In the genomic region with DNA sequence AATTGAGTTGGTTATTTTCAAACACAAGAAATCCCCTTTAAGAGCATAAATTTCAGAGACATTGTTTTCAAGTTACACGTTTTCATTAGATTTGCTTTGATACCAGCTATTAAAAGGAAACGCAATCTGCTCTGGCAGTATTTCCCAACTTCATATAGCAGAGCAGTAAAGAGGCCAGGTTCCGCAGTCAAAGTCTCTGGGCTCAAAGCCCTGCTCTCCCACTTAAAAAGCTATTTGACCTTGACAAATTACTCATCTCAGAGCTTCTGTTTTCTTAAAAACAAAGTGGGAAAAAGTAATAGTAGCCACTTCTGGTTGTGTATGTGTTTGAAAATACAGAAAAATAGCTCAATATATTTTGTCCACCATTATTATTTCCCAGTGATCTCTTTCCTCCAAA, we compare ENCODE assay signal across 30 cellular contexts.
"Had no signal": no experiment of that assay in that cellular context is flagged by ENCODE, and none has a peak within 500 bp of the region (broad histone marks: within the 10 kb centered on the region; RNA-seq: fewer than 3 reads in every experiment).

No MANE protein-coding gene starts in this region.

- DNase-seq: activated B cell treated with CpG ODN at 0.5 μM for 24 hours; activated CD4-positive, alpha-beta T cell treated with anti-CD3 and anti-CD28 coated beads, Interleukin-2, amount 50 U/mL, for 1 hour; activated CD8-positive, alpha-beta memory T cell treated with anti-CD3 and anti-CD28 coated beads, Interleukin-2, amount 10 ng/mL, durations not matched to agents 7 days and 5 days; activated CD8-positive, alpha-beta T cell treated with anti-CD3 and anti-CD28 coated beads, Interleukin-2, amount 10 ng/mL, durations not matched to agents 7 days and 5 days; activated T-cell treated with anti-CD3 and anti-CD28 coated beads, Interleukin-2, amount 50 U/mL, for 48 hours; aorta; cortex of kidney; effector memory CD8-positive, alpha-beta T cell; erythroblast; left ventricle myocardium inferior; mucosa of descending colon; pancreas; retina; sigmoid colon; stimulated activated CD4-positive, alpha-beta T cell treated with anti-CD3 and anti-CD28 coated beads, Interleukin-15, amount 100 ng/mL, for 24 hours; stimulated activated CD4-positive, alpha-beta T cell treated with anti-CD3 and anti-CD28 coated beads, Interleukin-2, amount 100 ng/mL, for 24 hours; stimulated activated naive CD4-positive, alpha-beta T cell; T-helper 1 cell; trophoblast cell had no signal

- H3K9me3 ChIP-seq: left ventricle myocardium inferior, mucosa of descending colon, neutrophil, pancreas, prostate gland, sigmoid colon had no signal

- H3K36me3 ChIP-seq: left ventricle myocardium inferior, neutrophil, pancreas, prostate gland, sigmoid colon had no signal

- H3K4me1 ChIP-seq: left ventricle myocardium inferior, pancreas, prostate gland, sigmoid colon had no signal

- FAIRE-seq: frontal cortex, islet of Langerhans, pancreas, urothelium cell line had no signal

- H3K36me3 Mint-ChIP-seq: activated CD8-positive, alpha-beta memory T cell treated with anti-CD3 and anti-CD28 coated beads, Interleukin-2, amount 10 ng/mL, durations not matched to agents 7 days and 5 days; activated naive CD4-positive, alpha-beta T cell treated with anti-CD3 and anti-CD28 coated beads, Interleukin-2, amount 50 U/mL, for 72 hours; brain; natural killer cell treated with Interleukin-12 subunit alpha and Interleukin-12 subunit beta and Interleukin-15 and Interleukin-18, amount 100 ng/mL, for 72 hours had no signal

- H3K27ac ChIP-seq: left ventricle myocardium inferior, neutrophil, pancreas, prostate gland, sigmoid colon had no signal

- H3K27me3 ChIP-seq: pancreas, sigmoid colon had no signal

- ATAC-seq: activated CD8-positive, alpha-beta memory T cell treated with anti-CD3 and anti-CD28 coated beads, Interleukin-2, amount 10 ng/mL, durations not matched to agents 7 days and 5 days; activated CD8-positive, alpha-beta T cell treated with anti-CD3 and anti-CD28 coated beads, Interleukin-2, amount 10 ng/mL, durations not matched to agents 7 days and 5 days; activated naive CD4-positive, alpha-beta T cell treated with anti-CD3 and anti-CD28 coated beads, Interleukin-2, amount 50 U/mL, for 72 hours; effector memory CD8-positive, alpha-beta T cell; mucosa of descending colon; natural killer cell treated with Interleukin-12 subunit alpha and Interleukin-12 subunit beta and Interleukin-15 and Interleukin-18, amount 100 ng/mL, for 72 hours; pancreas had no signal

- H3K9me3 Mint-ChIP-seq: activated B cell treated with CpG ODN at 0.5 μM for 24 hours; activated naive CD4-positive, alpha-beta T cell treated with anti-CD3 and anti-CD28 coated beads, Interleukin-2, amount 50 U/mL, for 72 hours; activated T-helper 2 cell treated with anti-CD3 and anti-CD28 coated beads, Interferon-gamma antibody, Interleukin-2, Interleukin-4, amounts not matched to agents 10 μg/mL and 5 μg/mL and 100 μg/mL, durations not matched to agents 14 hours and 24 hours and 36 hours; brain; effector memory CD8-positive, alpha-beta T cell; natural killer cell treated with Interleukin-12 subunit alpha and Interleukin-12 subunit beta and Interleukin-15 and Interleukin-18, amount 100 ng/mL, for 72 hours; T-helper 2 cell treated with Interferon-gamma antibody and Interleukin-4, amounts not matched to agents 5 μg/mL and 100 μg/mL, for 36 hours had no signal

- H3K27me3 Mint-ChIP-seq: activated B cell treated with CpG ODN at 0.5 μM for 24 hours, brain had no signal

- H3K4me1 Mint-ChIP-seq: activated CD8-positive, alpha-beta memory T cell treated with anti-CD3 and anti-CD28 coated beads, Interleukin-2, amount 10 ng/mL, durations not matched to agents 7 days and 5 days; brain had no signal

- H3K27ac Mint-ChIP-seq: activated B cell treated with CpG ODN at 0.5 μM for 24 hours; activated CD8-positive, alpha-beta memory T cell treated with anti-CD3 and anti-CD28 coated beads, Interleukin-2, amount 10 ng/mL, durations not matched to agents 7 days and 5 days; activated CD8-positive, alpha-beta T cell treated with anti-CD3 and anti-CD28 coated beads, Interleukin-2, amount 10 ng/mL, durations not matched to agents 7 days and 5 days; activated T-helper 2 cell treated with anti-CD3 and anti-CD28 coated beads, Interferon-gamma antibody, Interleukin-2, Interleukin-4, amounts not matched to agents 10 μg/mL and 5 μg/mL and 100 μg/mL, durations not matched to agents 14 hours and 24 hours and 36 hours; brain; effector memory CD8-positive, alpha-beta T cell; natural killer cell treated with Interleukin-12 subunit alpha and Interleukin-12 subunit beta and Interleukin-15 and Interleukin-18, amount 100 ng/mL, for 72 hours; T-helper 2 cell treated with Interferon-gamma antibody and Interleukin-4, amounts not matched to agents 5 μg/mL and 100 μg/mL, for 36 hours had no signal

- H3K4me3 ChIP-seq: left ventricle myocardium inferior, lung, mucosa of descending colon, pancreas, prostate gland, sigmoid colon had no signal

- H3K4me3 Mint-ChIP-seq: activated B cell treated with CpG ODN at 0.5 μM for 24 hours; activated CD8-positive, alpha-beta memory T cell treated with anti-CD3 and anti-CD28 coated beads, Interleukin-2, amount 10 ng/mL, durations not matched to agents 7 days and 5 days; activated CD8-positive, alpha-beta T cell treated with anti-CD3 and anti-CD28 coated beads, Interleukin-2, amount 10 ng/mL, durations not matched to agents 7 days and 5 days; brain; effector memory CD8-positive, alpha-beta T cell; natural killer cell treated with Interleukin-12 subunit alpha and Interleukin-12 subunit beta and Interleukin-15 and Interleukin-18, amount 100 ng/mL, for 72 hours; T-helper 2 cell treated with Interferon-gamma antibody and Interleukin-4, amounts not matched to agents 5 μg/mL and 100 μg/mL, for 36 hours had no signal
